8 cellular contexts compared by ENCODE assay signal in genomic region chr2:134411828-134412638, GRCh38.
DNase-seq lines count a peak whose midpoint lies in the region; ATAC-seq and TF ChIP-seq lines count a peak whose summit lies in the region.

No MANE protein-coding gene starts in this region.

- CTCF ChIA-PET in WTC11 (lab: Charles Lee), result interaction anchor here (0.5 to 3.3 kb wide), 49 partner anchors 8 to 893 kb away, joined by 3 to 43 read pairs (median 4); no protein-coding TSS in a partner anchor

- H3K9me3 Mint-ChIP-seq in WTC11, result no peaks in the 10 kb centered on the region

- H3K27ac ChIP-seq in layer of hippocampus (ENCODE audit: low read depth, low read length), result peak overlapping the region; percentile 75

- ATAC-seq in GM18907 (IDR thresholded peaks at IDR 0.05; ENCODE audit: unreplicated experiment), result peak; percentile 98
- ATAC-seq in HG03135 (IDR thresholded peaks at IDR 0.05; ENCODE audit: unreplicated experiment), result peak; percentile 98
- peak; percentile 97 for ATAC-seq in WTC11

- POLR2A ChIA-PET in WTC11 (lab: Charles Lee), result interaction anchor here (1.1 to 1.2 kb wide), 2 partner anchors 13 to 292 kb away, joined by 3 to 4 read pairs; no protein-coding TSS in a partner anchor

- H3K4me3 Mint-ChIP-seq in WTC11, result no peak overlapping the region

- H3K27me3 Mint-ChIP-seq in WTC11 (ENCODE audit: low read depth), result no peaks in the 10 kb centered on the region

- H3K4me1 Mint-ChIP-seq in WTC11, result peaks cover 13% of the 10 kb centered on the region

- peak; percentile 88 for DNase-seq in AG20443 (ENCODE audit: low spot score)
- peak; percentile 79 for DNase-seq in NCI-H2196 (lab: John Stamatoyannopoulos, UW; ENCODE audit: unreplicated experiment)
- DNase-seq in WTC11 (ENCODE audit: low spot score), result peak; percentile 64
- DNase-seq in cardiac fibroblast (ENCODE audit: low read depth in 2 of 2), result peak; percentile 88
- peak; percentile 70 for DNase-seq in stimulated activated CD4-positive, alpha-beta T cell treated with anti-CD3 and anti-CD28 coated beads, Interleukin-4, amount 100 ng/mL, for 24 hours

- no peak overlapping the region for H3K27ac Mint-ChIP-seq in WTC11

- no peak overlapping the region for H3K4me3 ChIP-seq in cardiac fibroblast (replicated peaks in 1 of 2; ENCODE audit: low read depth in 2 of 2, low read length in 2 of 2)

- TF ChIP-seq CTCF in WTC11 (IDR thresholded peaks at IDR 0.05) (0 out of 2 replicates have a peak, but pooled peaks have one; percentile 28), cardiac fibroblast (IDR thresholded peaks at IDR 0.05; ENCODE audit: low read depth, low read length) (peak; percentile 81)

- no peaks in the 10 kb centered on the region for H3K36me3 Mint-ChIP-seq in WTC11

- H3K27me3 ChIP-seq in layer of hippocampus (ENCODE audit: control insufficient read depth, insufficient read depth, low read length), result no peaks in the 10 kb centered on the region

TF ChIP-seq in WTC11, 78 proteins besides CTCF, POLR2A, EP300 and RAD21:
- no peak for TF ChIP-seq ZNF512 (CRISPR knock-in tag; IDR thresholded peaks at IDR 0.05; ENCODE audit: borderline replicate concordance)
- TF ChIP-seq AFF4 (CRISPR knock-in tag; IDR thresholded peaks at IDR 0.05; ENCODE audit: borderline replicate concordance), result no peak
- peak; percentile 77 for TF ChIP-seq GABPB1 (CRISPR knock-in tag; IDR thresholded peaks at IDR 0.05)
- no peak for TF ChIP-seq E2F1 (CRISPR knock-in tag; IDR thresholded peaks at IDR 0.05)
- peak; percentile 34; the same call in 1 of the 2 replicates for TF ChIP-seq MAX (CRISPR knock-in tag; IDR thresholded peaks at IDR 0.05)
TF ChIP-seq in WTC11: peak in this region for 2.
